In the genomic region with DNA sequence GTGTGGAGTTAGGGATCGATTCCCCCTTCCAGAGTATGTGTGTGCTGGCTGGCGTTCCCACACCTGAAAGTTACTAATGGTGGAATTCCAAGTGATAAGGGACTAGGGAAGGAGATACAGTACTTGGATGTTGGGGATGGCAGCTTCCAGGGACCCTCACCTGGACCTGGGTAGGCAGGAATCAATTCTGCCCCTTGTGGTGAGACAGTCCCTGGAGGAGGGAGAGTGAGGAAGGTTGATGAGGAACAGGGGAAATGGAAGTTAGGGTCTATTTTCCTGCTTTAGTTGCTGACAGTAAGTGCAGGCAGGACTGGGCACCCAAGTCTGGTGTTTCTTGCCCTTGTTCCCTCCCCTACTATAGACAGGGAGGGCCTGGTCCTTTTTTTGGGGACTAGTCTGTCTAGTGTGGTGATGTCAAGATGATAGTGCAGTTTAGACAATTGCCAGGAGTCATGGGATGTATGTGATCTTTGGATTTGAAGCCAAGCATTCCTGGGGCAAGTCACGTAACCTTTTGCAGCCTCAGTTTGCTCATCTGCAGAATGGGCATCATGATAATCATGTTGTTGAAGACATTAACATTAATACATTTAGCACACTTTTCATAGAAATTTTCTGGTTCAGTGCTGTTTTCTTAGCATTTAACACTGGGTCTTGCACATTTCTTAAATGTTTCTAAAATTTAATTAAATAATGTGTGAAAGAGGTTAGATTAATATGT, we compare ENCODE assay signal across 19 cellular contexts. TPM values are rescaled to one million over a fixed set of nuclear protein-coding genes. Genes with fewer than 3 reads are reported as not detected.
DNase-seq lines count a peak whose midpoint lies in the region; ATAC-seq and TF ChIP-seq lines count a peak whose summit lies in the region.
"Had no signal": no experiment of that assay in that cellular context is flagged by ENCODE, and none has a peak within 500 bp of the region (broad histone marks: within the 10 kb centered on the region; RNA-seq: fewer than 3 reads in every experiment).

No MANE protein-coding gene starts in this region.

- H3K9me3 ChIP-seq in BLaER1 treated with 17β-estradiol and CSF1 and Interleukin-3, amounts not matched to agents 10 nM and 100 nM (replicated peaks in 1 of 11), result no peaks in the 10 kb centered on the region
- H3K9me3 ChIP-seq: adrenal gland had no signal

- in situ Hi-C loops in brain microvascular endothelial cell (cut with HindIII; ENCODE audit: low pct_ligation_motif_present, low sequenced_read_pairs), result no loop called here

- peaks cover 0 to 45% (median 5%) of the 10 kb centered on the region in 11 experiments; a peak in 16 of 22 replicates for H3K27me3 ChIP-seq in BLaER1 treated with 17β-estradiol and CSF1 and Interleukin-3, amounts not matched to agents 10 nM and 100 nM
- H3K27me3 ChIP-seq in brain microvascular endothelial cell (replicated peaks), result no peaks in the 10 kb centered on the region
- H3K27me3 ChIP-seq: adrenal gland had no signal

- no peaks in the 10 kb centered on the region for H3K36me3 ChIP-seq in BLaER1 treated with 17β-estradiol and CSF1 and Interleukin-3, amounts not matched to agents 10 nM and 100 nM
- no peaks in the 10 kb centered on the region for H3K36me3 ChIP-seq in brain microvascular endothelial cell (replicated peaks)
- H3K36me3 ChIP-seq: adrenal gland had no signal

- H3K36me3 Mint-ChIP-seq in neural crest cell (ENCODE audit: low read depth), result no peaks in the 10 kb centered on the region

- no peaks in the 10 kb centered on the region for H3K9me3 Mint-ChIP-seq in neural crest cell
- H3K9me3 Mint-ChIP-seq: activated CD8-positive, alpha-beta T cell treated with anti-CD3 and anti-CD28 coated beads for 36 hours; activated T-helper 17 cell treated with anti-CD3 and anti-CD28 coated beads, Interleukin-2, amount 50 U/mL, for 72 hours had no signal

- H3K4me3 ChIP-seq in BLaER1 treated with 17β-estradiol and CSF1 and Interleukin-3, amounts not matched to agents 10 nM and 100 nM, result no peak overlapping the region
- no peak overlapping the region for H3K4me3 ChIP-seq in HFF-Myc (replicated peaks; ENCODE audit: low read depth, low read length)
- H3K4me3 ChIP-seq in brain microvascular endothelial cell (ENCODE audit: low read depth, low read length), result no peak overlapping the region
- H3K4me3 ChIP-seq: adrenal gland had no signal

- peaks cover 40 to 92% (median 86%) of the 10 kb centered on the region in 10 experiments for H3K4me1 ChIP-seq in BLaER1 treated with 17β-estradiol and CSF1 and Interleukin-3, amounts not matched to agents 10 nM and 100 nM

- TF ChIP-seq CTCF in HFF-Myc (IDR thresholded peaks at IDR 0.05; ENCODE audit: low read depth, low read length, missing control alignments) (peak; percentile 40), brain microvascular endothelial cell (IDR thresholded peaks at IDR 0.05; ENCODE audit: low read depth, low read length, missing control alignments) (peak; percentile 51), neural crest cell (conservative IDR thresholded peaks at IDR 0.05) (peak; percentile 32)

- H4K20me1 ChIP-seq in BLaER1 treated with 17β-estradiol and CSF1 and Interleukin-3, amounts not matched to agents 10 nM and 100 nM, result peaks cover 34 to 89% (median 73%) of the 10 kb centered on the region in 11 experiments; a peak in 20 of 22 replicates

- H3K9ac ChIP-seq in BLaER1 treated with 17β-estradiol and CSF1 and Interleukin-3, amounts not matched to agents 10 nM and 100 nM, result no peak overlapping the region
- H3K9ac ChIP-seq: parathyroid adenoma had no signal

- ATAC-seq in GM21723 (IDR thresholded peaks at IDR 0.05; ENCODE audit: unreplicated experiment) (no peak), GM18870 (IDR thresholded peaks at IDR 0.05; ENCODE audit: unreplicated experiment) (no peak)
- ATAC-seq: activated CD8-positive, alpha-beta T cell treated with anti-CD3 and anti-CD28 coated beads for 36 hours; activated T-helper 17 cell treated with anti-CD3 and anti-CD28 coated beads, Interleukin-2, amount 50 U/mL, for 72 hours; esophagus mucosa; left colon had no signal

- peak overlapping the region in 9 of 11 experiments; percentile 96 to 100 (median 99); a peak in 17 of 22 replicates for H3K4me2 ChIP-seq in BLaER1 treated with 17β-estradiol and CSF1 and Interleukin-3, amounts not matched to agents 10 nM and 100 nM

- no peak overlapping the region for H3K27ac ChIP-seq in BLaER1 treated with 17β-estradiol and CSF1 and Interleukin-3, amounts not matched to agents 10 nM and 100 nM
- H3K27ac ChIP-seq in brain microvascular endothelial cell, result no peak overlapping the region
- H3K27ac ChIP-seq: adrenal gland, parathyroid adenoma had no signal

- H3K4me3 Mint-ChIP-seq in neural crest cell, result no peak overlapping the region
- H3K4me3 Mint-ChIP-seq: activated CD8-positive, alpha-beta T cell treated with anti-CD3 and anti-CD28 coated beads for 36 hours; activated T-helper 17 cell treated with anti-CD3 and anti-CD28 coated beads, Interleukin-2, amount 50 U/mL, for 72 hours had no signal

- peaks cover 50% of the 10 kb centered on the region for H3K4me1 Mint-ChIP-seq in neural crest cell
- H3K4me1 Mint-ChIP-seq: activated T-helper 17 cell treated with anti-CD3 and anti-CD28 coated beads, Interleukin-2, amount 50 U/mL, for 72 hours had no signal

- H3K27ac Mint-ChIP-seq in neural crest cell (ENCODE audit: unreplicated experiment), result no peak overlapping the region
- H3K27ac Mint-ChIP-seq: activated CD8-positive, alpha-beta T cell treated with anti-CD3 and anti-CD28 coated beads for 36 hours; activated T-helper 17 cell treated with anti-CD3 and anti-CD28 coated beads, Interleukin-2, amount 50 U/mL, for 72 hours had no signal

- H3K27me3 Mint-ChIP-seq in neural crest cell (ENCODE audit: low read depth), result no peaks in the 10 kb centered on the region

- DNase-seq in HFF-Myc (ENCODE audit: extremely low read depth, low read depth), result no peak
- DNase-seq in brain microvascular endothelial cell, result no peak
- DNase-seq in neural crest cell (ENCODE audit: low read depth, low spot score), result no peak
- DNase-seq in NCI-H1105 (lab: John Stamatoyannopoulos, UW), result no peak
- DNase-seq: activated CD8-positive, alpha-beta T cell treated with anti-CD3 and anti-CD28 coated beads for 36 hours; adrenal gland; COR-L47; cortex of kidney; GDM1; left colon; NCI-H226; OCI-M1; stimulated activated CD4-positive, alpha-beta T cell treated with anti-CD3 and anti-CD28 coated beads, Interleukin-12 subunit alpha, Interleukin-12 subunit beta, amount 100 ng/mL, for 4 hours had no signal

RNA-seq across cellular contexts. Expression of a gene that starts 51.7 kb away (rescaled TPM):
- 46.4 and 48.3 TPM in 2 replicates for total RNA-seq in neural crest cell
